8 cellular contexts compared by ENCODE assay signal in genomic region chr12:67161322-67161918, GRCh38.
DNase-seq lines count a peak whose midpoint lies in the region; ATAC-seq and TF ChIP-seq lines count a peak whose summit lies in the region.

No MANE protein-coding gene starts in this region.

- no peaks in the 10 kb centered on the region for H3K36me3 ChIP-seq in HCT116 (ENCODE audit: control insufficient read depth in 1 of 2, insufficient read depth in 2 of 2, low read length in 2 of 2)
- H3K36me3 ChIP-seq in adipocyte (ENCODE audit: control insufficient read depth, insufficient read depth, low read length, severe bottlenecking): no peaks in the 10 kb centered on the region
- no peaks in the 10 kb centered on the region for H3K36me3 ChIP-seq in kidney epithelial cell (ENCODE audit: control insufficient read depth, insufficient read depth, low read length)

- TF ChIP-seq POLR2A in HCT116 (IDR thresholded peaks at IDR 0.05; ENCODE audit: borderline replicate concordance, extremely low read depth, insufficient read depth, insufficient read length): no peak

- no peaks in the 10 kb centered on the region for H3K4me1 ChIP-seq in HCT116 (ENCODE audit: control insufficient read depth in 1 of 2, insufficient read depth in 2 of 2, low read length in 2 of 2)
- H3K4me1 ChIP-seq in adipocyte (ENCODE audit: control insufficient read depth, insufficient read depth, low read length): no peaks in the 10 kb centered on the region

- no peaks in the 10 kb centered on the region for H3K4me1 Mint-ChIP-seq in stimulated activated naive B cell treated with anti-CD40 and anti-IgM and Interleukin-4, amounts not matched to agents 10 μg/mL and 1 μg/mL and 100 μg/mL, for 72 hours

- H3K27ac ChIP-seq in HCT116 (ENCODE audit: low read depth, low read length): no peak overlapping the region

- intact Hi-C loops in HCT116 (cut with micrococcal nuclease): no loop called here

- H2AFZ ChIP-seq in HCT116 (ENCODE audit: low read depth, low read length, poor library complexity, severe bottlenecking): no peak overlapping the region

- H3K9me3 ChIP-seq in HCT116 (ENCODE audit: control insufficient read depth in 1 of 2, insufficient read depth in 1 of 2, low read depth in 1 of 2, low read length in 2 of 2) (no peaks in the 10 kb centered on the region), adipocyte (ENCODE audit: control insufficient read depth, low read length) (no peaks in the 10 kb centered on the region)

- POLR2A ChIA-PET in HCT116 (lab: Charles Lee): no interaction called here

- peak; percentile 42; the same call in 1 of the 2 replicates for TF ChIP-seq RAD21 in HCT116 (IDR thresholded peaks at IDR 0.05; ENCODE audit: low read depth)

- H3K27me3 ChIP-seq in HCT116 (ENCODE audit: insufficient read depth, low read length) (peaks cover 34% of the 10 kb centered on the region), adipocyte (replicated peaks; ENCODE audit: control insufficient read depth, insufficient read depth, low read length) (peaks cover 27% of the 10 kb centered on the region), kidney epithelial cell (ENCODE audit: control insufficient read depth, insufficient read depth, low read length) (no peaks in the 10 kb centered on the region)

- H3K9me3 Mint-ChIP-seq in stimulated activated naive B cell treated with anti-CD40 and anti-IgM and Interleukin-4, amounts not matched to agents 10 μg/mL and 1 μg/mL and 100 μg/mL, for 72 hours: peaks cover 0 to 2% of the 10 kb centered on the region in 2 donors

- H3K79me2 ChIP-seq in HCT116 (ENCODE audit: insufficient read depth, low read length): no peaks in the 10 kb centered on the region

- H3K4me3 ChIP-seq in HCT116 (replicated peaks in 1 of 2; ENCODE audit: low read depth in 1 of 2, low read length in 2 of 2): no peak overlapping the region
- H3K4me3 ChIP-seq in adipocyte (ENCODE audit: low read length): no peak overlapping the region
- H3K4me3 ChIP-seq in kidney epithelial cell (ENCODE audit: low read depth, low read length): no peak overlapping the region

- no peak overlapping the region for H3K27ac Mint-ChIP-seq in stimulated activated naive B cell treated with anti-CD40 and anti-IgM and Interleukin-4, amounts not matched to agents 10 μg/mL and 1 μg/mL and 100 μg/mL, for 72 hours

- no peak overlapping the region for H3K4me3 Mint-ChIP-seq in stimulated activated naive B cell treated with anti-CD40 and anti-IgM and Interleukin-4, amounts not matched to agents 10 μg/mL and 1 μg/mL and 100 μg/mL, for 72 hours

- CTCF ChIA-PET in HCT116 (lab: Charles Lee): interaction anchor here (0.8 to 2.8 kb wide), 12 partner anchors 9 to 780 kb away, joined by 3 to 14 read pairs (median 4); no protein-coding TSS in a partner anchor

- H3K9ac ChIP-seq in HCT116 (ENCODE audit: low read length): no peak overlapping the region
- H3K9ac ChIP-seq in adipocyte (ENCODE audit: low read length): no peak overlapping the region

- BruUV-seq in HCT116 (replicated peaks; lab: Mats Ljungman, UMichigan): no TSS peak

- RAD21 ChIA-PET in HCT116 (lab: Charles Lee; ENCODE audit: low non-redundant PET in 1 of 2, low total read pairs in 2 of 2, uncharacterized antibody in 2 of 2, unreplicated experiment in 2 of 2): interaction anchor here in 1 of 2 experiments (0.8 kb wide), 1 partner anchor 59 kb away, joined by 5 read pairs; no protein-coding TSS in a partner anchor

- peaks cover 13 to 18% of the 10 kb centered on the region in 2 donors for H3K27me3 Mint-ChIP-seq in stimulated activated naive B cell treated with anti-CD40 and anti-IgM and Interleukin-4, amounts not matched to agents 10 μg/mL and 1 μg/mL and 100 μg/mL, for 72 hours

- H3K36me3 Mint-ChIP-seq in stimulated activated naive B cell treated with anti-CD40 and anti-IgM and Interleukin-4, amounts not matched to agents 10 μg/mL and 1 μg/mL and 100 μg/mL, for 72 hours: no peaks in the 10 kb centered on the region

- no peaks in the 10 kb centered on the region for H4K20me1 ChIP-seq in HCT116 (ENCODE audit: insufficient read depth)

- TF ChIP-seq CTCF in HCT116 (IDR thresholded peaks at IDR 0.05 in 2 of 3, conservative IDR thresholded peaks at IDR 0.05 in 1 of 3; ENCODE audit: borderline replicate concordance in 1 of 3, insufficient read depth in 1 of 3, low read depth in 2 of 3, low read length in 2 of 3) (peak; percentile 30 to 75 (median 71); a peak in 5 of 6 replicates), kidney epithelial cell (IDR thresholded peaks at IDR 0.05; ENCODE audit: insufficient read depth, low read length, poor library complexity, severe bottlenecking) (peak; percentile 51)

- DNase-seq in activated effector memory CD4-positive, alpha-beta T cell treated with anti-CD3 and anti-CD28 coated beads, Interleukin-2, amount 50 U/mL, for 16 hours: peak; percentile 65
- DNase-seq in activated effector memory CD4-positive, alpha-beta T cell treated with Interleukin-2 at 50 U/mL for 16 hours: no peak
- DNase-seq in HCT116 (ENCODE audit: low read depth, low spot score) (no peak), NCI-H446 treated with DMSO at 0.1 percent for 48 hours (lab: John Stamatoyannopoulos, UW) (peak; percentile 9), adipocyte (ENCODE audit: low read depth) (peak; percentile 47), kidney epithelial cell (ENCODE audit: low read depth) (no peak)
- DNase-seq in stimulated activated naive B cell treated with anti-CD40 and anti-IgM and Interleukin-4, amounts not matched to agents 10 μg/mL and 1 μg/mL and 100 μg/mL, for 72 hours: peak; percentile 13

- H3K9me2 ChIP-seq in HCT116 (ENCODE audit: insufficient read depth): no peaks in the 10 kb centered on the region

- no peak overlapping the region for H3K4me2 ChIP-seq in HCT116 (ENCODE audit: low read length)

- ATAC-seq in HCT116 (peak; percentile 75), HG03135 (IDR thresholded peaks at IDR 0.05; ENCODE audit: unreplicated experiment) (no peak)
- ATAC-seq in stimulated activated naive B cell treated with anti-CD40 and anti-IgM and Interleukin-4, amounts not matched to agents 10 μg/mL and 1 μg/mL and 100 μg/mL, for 72 hours (replicated peaks): peak; percentile 65 to 73

TF ChIP-seq in HCT116, 20 proteins besides CTCF, POLR2A, EP300 and RAD21:
- TF ChIP-seq ELF1 (IDR thresholded peaks at IDR 0.05; ENCODE audit: borderline replicate concordance, low read depth): no peak
- TF ChIP-seq TCF7L2 (IDR thresholded peaks at IDR 0.05; ENCODE audit: borderline replicate concordance, extremely low read depth, insufficient read depth, insufficient read length): no peak
- no peak for TF ChIP-seq SRF (IDR thresholded peaks at IDR 0.05; ENCODE audit: low read depth)
- no peak for TF ChIP-seq YY1 (IDR thresholded peaks at IDR 0.05; ENCODE audit: extremely low read depth, insufficient replicate concordance, low read depth, low read length)
- no peak for TF ChIP-seq EZH2 (IDR thresholded peaks at IDR 0.05)
- TF ChIP-seq REST (IDR thresholded peaks at IDR 0.05; ENCODE audit: low read depth): no peak
- TF ChIP-seq, protein P1, sequence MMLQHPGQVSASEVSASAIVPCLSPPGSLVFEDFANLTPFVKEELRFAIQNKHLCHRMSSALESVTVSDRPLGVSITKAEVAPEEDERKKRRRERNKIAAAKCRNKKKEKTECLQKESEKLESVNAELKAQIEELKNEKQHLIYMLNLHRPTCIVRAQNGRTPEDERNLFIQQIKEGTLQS (IDR thresholded peaks at IDR 0.05): no peak
- TF ChIP-seq, protein P2, sequence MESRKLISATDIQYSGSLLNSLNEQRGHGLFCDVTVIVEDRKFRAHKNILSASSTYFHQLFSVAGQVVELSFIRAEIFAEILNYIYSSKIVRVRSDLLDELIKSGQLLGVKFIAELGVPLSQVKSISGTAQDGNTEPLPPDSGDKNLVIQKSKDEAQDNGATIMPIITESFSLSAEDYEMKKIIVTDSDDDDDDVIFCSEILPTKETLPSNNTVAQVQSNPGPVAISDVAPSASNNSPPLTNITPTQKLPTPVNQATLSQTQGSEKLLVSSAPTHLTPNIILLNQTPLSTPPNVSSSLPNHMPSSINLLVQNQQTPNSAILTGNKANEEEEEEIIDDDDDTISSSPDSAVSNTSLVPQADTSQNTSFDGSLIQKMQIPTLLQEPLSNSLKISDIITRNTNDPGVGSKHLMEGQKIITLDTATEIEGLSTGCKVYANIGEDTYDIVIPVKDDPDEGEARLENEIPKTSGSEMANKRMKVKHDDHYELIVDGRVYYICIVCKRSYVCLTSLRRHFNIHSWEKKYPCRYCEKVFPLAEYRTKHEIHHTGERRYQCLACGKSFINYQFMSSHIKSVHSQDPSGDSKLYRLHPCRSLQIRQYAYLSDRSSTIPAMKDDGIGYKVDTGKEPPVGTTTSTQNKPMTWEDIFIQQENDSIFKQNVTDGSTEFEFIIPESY (IDR thresholded peaks at IDR 0.05; ENCODE audit: extremely low read depth, insufficient replicate concordance, low read length): no peak

Comparison
In these comparisons a context has a peak if more than half of its experiments do, and no peak if none do; other contexts are left out.
1. DNase-seq: peak in activated effector memory CD4-positive, alpha-beta T cell treated with anti-CD3 and anti-CD28 coated beads, Interleukin-2, amount 50 U/mL, for 16 hours (single experiment), NCI-H446 treated with DMSO at 0.1 percent for 48 hours (single experiment), adipocyte (single experiment) and stimulated activated naive B cell treated with anti-CD40 and anti-IgM and Interleukin-4, amounts not matched to agents 10 μg/mL and 1 μg/mL and 100 μg/mL, for 72 hours (single experiment); none in activated effector memory CD4-positive, alpha-beta T cell treated with Interleukin-2 at 50 U/mL for 16 hours (single experiment), HCT116 (single experiment) and kidney epithelial cell (single experiment).